8 cellular contexts compared by ENCODE assay signal in the genomic region with DNA sequence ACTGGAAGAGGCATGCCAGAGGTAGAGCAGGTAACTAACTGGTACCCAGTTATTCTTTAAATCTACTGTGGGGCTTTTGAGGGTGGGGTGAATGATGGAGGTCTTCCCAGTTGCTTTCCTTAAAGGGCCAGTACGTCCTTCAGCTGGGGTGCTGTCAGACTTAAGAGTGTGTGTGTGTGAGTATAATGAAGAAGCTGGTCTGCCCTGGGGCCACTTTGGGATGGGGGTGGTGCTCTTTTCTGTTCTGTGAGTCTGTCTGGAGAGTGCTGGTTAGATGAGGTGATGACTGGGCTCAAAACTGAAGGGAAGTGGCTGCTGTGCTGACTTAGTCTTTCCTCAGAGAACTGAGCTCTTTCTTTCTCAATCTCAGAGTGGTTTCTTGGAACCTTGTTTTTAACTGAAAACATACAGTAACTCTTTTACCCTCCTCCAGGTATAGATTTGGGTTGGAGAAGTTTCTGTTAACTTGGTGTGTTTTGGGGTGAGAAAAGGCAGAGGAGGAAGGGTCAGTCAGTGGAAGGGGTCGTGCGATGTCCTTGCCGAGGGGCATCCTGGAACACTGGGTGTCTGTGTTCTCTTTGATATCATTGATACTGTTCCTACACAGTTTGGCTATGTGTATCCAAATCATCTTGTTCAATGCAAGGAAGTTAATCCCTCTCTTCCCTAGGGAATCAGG. TPM values are rescaled to one million over a fixed set of nuclear protein-coding genes. Genes with fewer than 3 reads are reported as not detected.
A peak's percentile ranks its signal among the peaks of the same experiment; 100 is the strongest.
DNase-seq lines count a peak whose midpoint lies in the region; ATAC-seq, FAIRE-seq and TF ChIP-seq lines count a peak whose summit lies in the region.

No MANE protein-coding gene starts in this region.

- H2BK15ac ChIP-seq in H1 (ENCODE audit: low read length), result 0 out of 2 replicates have a peak overlapping the region, but pooled peaks have one; percentile 61

- H3K18ac ChIP-seq in H1 (ENCODE audit: extremely low read depth, low read length), result no peak overlapping the region; the same call in 1 of the 2 replicates

- H2AFZ ChIP-seq in KMS-11 (ENCODE audit: low read depth) (peak overlapping the region; percentile 31), H1 (ENCODE audit: low read length) (no peak overlapping the region)

- 0 out of 2 replicates have a peak overlapping the region, but pooled peaks have one; percentile 60 for H2BK12ac ChIP-seq in H1 (ENCODE audit: low read depth, low read length)

- peak overlapping the region; percentile 69 for H3K27ac ChIP-seq in CD8-positive, alpha-beta memory T cell (ENCODE audit: low read depth, low read length)
- H3K27ac ChIP-seq in KMS-11 (peak overlapping the region; percentile 75), H1 (ENCODE audit: low read depth, low read length) (no peak overlapping the region)

- no peak overlapping the region for H2BK120ac ChIP-seq in H1 (replicated peaks; ENCODE audit: low read depth, low read length)

- peak overlapping the region; percentile 54; the same call in 1 of the 2 replicates for H2AK5ac ChIP-seq in H1 (ENCODE audit: low read depth, low read length)

- peaks cover 43 to 70% (median 64%) of the 10 kb centered on the region in 3 donors for H3K4me1 Mint-ChIP-seq in CD8-positive, alpha-beta memory T cell
- peaks cover 47% of the 10 kb centered on the region for H3K4me1 Mint-ChIP-seq in activated CD4-positive, alpha-beta memory T cell treated with anti-CD3 and anti-CD28 coated beads, Interleukin-2, amount 10 ng/mL, durations not matched to agents 7 days and 5 days
- H3K4me1 Mint-ChIP-seq in stimulated activated naive B cell treated with anti-CD40 and anti-IgM and Interleukin-4, amounts not matched to agents 10 μg/mL and 1 μg/mL and 100 μg/mL, for 72 hours, result peaks cover 25 to 43% of the 10 kb centered on the region in 2 donors

- H3K79me1 ChIP-seq in H1 (ENCODE audit: low read depth, low read length), result peaks cover 7% of the 10 kb centered on the region

- no peak overlapping the region for H4K8ac ChIP-seq in H1 (ENCODE audit: extremely low read depth, insufficient read depth, low read length)

- H4K91ac ChIP-seq in H1 (replicated peaks; ENCODE audit: insufficient read length, low read length), result no peak overlapping the region

- H3K27ac Mint-ChIP-seq in CD8-positive, alpha-beta memory T cell, result peak overlapping the region; percentile 90 to 99 (median 94)
- peak overlapping the region; percentile 99 for H3K27ac Mint-ChIP-seq in activated CD4-positive, alpha-beta memory T cell treated with anti-CD3 and anti-CD28 coated beads, Interleukin-2, amount 10 ng/mL, durations not matched to agents 7 days and 5 days
- peak overlapping the region; percentile 73 for H3K27ac Mint-ChIP-seq in stimulated activated naive B cell treated with anti-CD40 and anti-IgM and Interleukin-4, amounts not matched to agents 10 μg/mL and 1 μg/mL and 100 μg/mL, for 72 hours

- peak overlapping the region; percentile 82 for H3K4me2 ChIP-seq in KMS-11
- peak overlapping the region; percentile 37 to 65; a peak in 3 of 4 replicates for H3K4me2 ChIP-seq in H1 (ENCODE audit: insufficient read depth in 1 of 2, low read depth in 2 of 2, low read length in 2 of 2)

- TF ChIP-seq CTCF in KMS-11 (conservative IDR thresholded peaks at IDR 0.05; ENCODE audit: low read depth, low read length) (no peak), H1 (IDR thresholded peaks at IDR 0.05; ENCODE audit: control extremely low read depth in 1 of 3, insufficient read depth in 1 of 3, low read depth in 1 of 3, low read length in 3 of 3) (no peak)

- FAIRE-seq in H1 (lab: Jason Lieb, UNC), result no peak

- no peak overlapping the region for H2BK20ac ChIP-seq in H1 (ENCODE audit: low read length)

- H3K4me3 ChIP-seq in CD8-positive, alpha-beta memory T cell (ENCODE audit: low read length), result peak overlapping the region; percentile 69
- H3K4me3 ChIP-seq in KMS-11 (IDR thresholded peaks at IDR 0.05; ENCODE audit: insufficient read depth, low read depth, low read length) (no peak overlapping the region), H1 (ENCODE audit: extremely low read depth in 1 of 4, insufficient read depth in 2 of 4, low read depth in 3 of 4, low read length in 4 of 4) (peak overlapping the region in 1 of 4 experiments; percentile 19; a peak in 2 of 8 replicates)

- ATAC-seq in stimulated activated naive B cell treated with anti-CD40 and anti-IgM and Interleukin-4, amounts not matched to agents 10 μg/mL and 1 μg/mL and 100 μg/mL, for 72 hours (replicated peaks), result peak; percentile 89 to 91
- no peak for ATAC-seq in GM19035 (IDR thresholded peaks at IDR 0.05; ENCODE audit: unreplicated experiment)

- H4K5ac ChIP-seq in H1 (ENCODE audit: insufficient read length, low read depth, low read length), result no peak overlapping the region

- peak overlapping the region; percentile 90 to 96 (median 93) for H3K4me3 Mint-ChIP-seq in CD8-positive, alpha-beta memory T cell
- H3K4me3 Mint-ChIP-seq in activated CD4-positive, alpha-beta memory T cell treated with anti-CD3 and anti-CD28 coated beads, Interleukin-2, amount 10 ng/mL, durations not matched to agents 7 days and 5 days, result peak overlapping the region; percentile 86
- H3K4me3 Mint-ChIP-seq in stimulated activated naive B cell treated with anti-CD40 and anti-IgM and Interleukin-4, amounts not matched to agents 10 μg/mL and 1 μg/mL and 100 μg/mL, for 72 hours, result peak overlapping the region; percentile 84

- TF ChIP-seq EP300 in H1 (IDR thresholded peaks at IDR 0.05; ENCODE audit: borderline replicate concordance in 1 of 2, low read depth in 2 of 2, low read length in 2 of 2), result no peak

- H3K9me3 Mint-ChIP-seq in CD8-positive, alpha-beta memory T cell, result no peaks in the 10 kb centered on the region
- H3K9me3 Mint-ChIP-seq in activated CD4-positive, alpha-beta memory T cell treated with anti-CD3 and anti-CD28 coated beads, Interleukin-2, amount 10 ng/mL, durations not matched to agents 7 days and 5 days, result no peaks in the 10 kb centered on the region
- H3K9me3 Mint-ChIP-seq in stimulated activated naive B cell treated with anti-CD40 and anti-IgM and Interleukin-4, amounts not matched to agents 10 μg/mL and 1 μg/mL and 100 μg/mL, for 72 hours, result no peaks in the 10 kb centered on the region

- H3K14ac ChIP-seq in H1 (ENCODE audit: insufficient read length), result no peak overlapping the region

- no peaks in the 10 kb centered on the region for H3K27me3 Mint-ChIP-seq in CD8-positive, alpha-beta memory T cell
- H3K27me3 Mint-ChIP-seq in activated CD4-positive, alpha-beta memory T cell treated with anti-CD3 and anti-CD28 coated beads, Interleukin-2, amount 10 ng/mL, durations not matched to agents 7 days and 5 days, result no peaks in the 10 kb centered on the region
- H3K27me3 Mint-ChIP-seq in stimulated activated naive B cell treated with anti-CD40 and anti-IgM and Interleukin-4, amounts not matched to agents 10 μg/mL and 1 μg/mL and 100 μg/mL, for 72 hours, result no peaks in the 10 kb centered on the region

- H3K79me2 ChIP-seq in KMS-11 (ENCODE audit: insufficient read depth, low read depth), result peaks cover 8% of the 10 kb centered on the region; the same call in 1 of the 2 replicates
- peaks cover 11 to 86% of the 10 kb centered on the region in 2 experiments for H3K79me2 ChIP-seq in H1 (ENCODE audit: control insufficient read depth in 1 of 2, insufficient read depth in 2 of 2, low read length in 2 of 2)

- H3K9me3 ChIP-seq in CD8-positive, alpha-beta memory T cell (ENCODE audit: low read length), result no peaks in the 10 kb centered on the region
- no peaks in the 10 kb centered on the region for H3K9me3 ChIP-seq in H1 (ENCODE audit: insufficient read depth in 2 of 2, low read depth in 1 of 2, low read length in 1 of 2)

- POLR2A ChIA-PET in CD8-positive, alpha-beta memory T cell (lab: Charles Lee), result interaction anchor here (0.6 to 2.5 kb wide), 4 partner anchors 10 to 42 kb away, joined by 3 to 27 read pairs (median 9); no protein-coding TSS in a partner anchor
- POLR2A ChIA-PET in activated CD4-positive, alpha-beta memory T cell treated with anti-CD3 and anti-CD28 coated beads, Interleukin-2, amount 10 ng/mL, durations not matched to agents 7 days and 5 days (lab: Charles Lee), result interaction anchor here (0.8 to 7.0 kb wide), 27 partner anchors 8 to 1486 kb away, joined by 3 to 238 read pairs (median 4); a partner anchor contains a TSS
- POLR2A ChIA-PET in H1 (lab: Charles Lee; ENCODE audit: partially characterized antibody), result interaction anchor here (0.6 to 4.9 kb wide), 11 partner anchors 9 to 105 kb away, joined by 3 to 22 read pairs (median 3); no protein-coding TSS in a partner anchor

- TF ChIP-seq RAD21 in H1 (IDR thresholded peaks at IDR 0.05 in 1 of 2, conservative IDR thresholded peaks at IDR 0.05 in 1 of 2; ENCODE audit: low read depth in 2 of 2, low read length in 2 of 2), result no peak

- no peaks in the 10 kb centered on the region for H3K36me3 ChIP-seq in CD8-positive, alpha-beta memory T cell (ENCODE audit: insufficient read depth, low read length)
- H3K36me3 ChIP-seq in KMS-11 (ENCODE audit: insufficient read depth) (no peaks in the 10 kb centered on the region), H1 (ENCODE audit: control insufficient read depth in 2 of 4, insufficient read depth in 4 of 4, low read length in 3 of 4) (no peaks in the 10 kb centered on the region)

- H2BK5ac ChIP-seq in H1 (ENCODE audit: low read depth, low read length), result peak overlapping the region; percentile 47; the same call in 1 of the 2 replicates

- TF ChIP-seq POLR2A in H1 (IDR thresholded peaks at IDR 0.05; ENCODE audit: control extremely low read depth in 1 of 2, low read depth in 2 of 2, low read length in 2 of 2), result no peak

- peaks cover 4 to 21% (median 7%) of the 10 kb centered on the region in 3 donors for H3K36me3 Mint-ChIP-seq in CD8-positive, alpha-beta memory T cell
- H3K36me3 Mint-ChIP-seq in activated CD4-positive, alpha-beta memory T cell treated with anti-CD3 and anti-CD28 coated beads, Interleukin-2, amount 10 ng/mL, durations not matched to agents 7 days and 5 days (ENCODE audit: low read depth), result peaks cover 26% of the 10 kb centered on the region
- peaks cover 3 to 7% of the 10 kb centered on the region in 2 donors for H3K36me3 Mint-ChIP-seq in stimulated activated naive B cell treated with anti-CD40 and anti-IgM and Interleukin-4, amounts not matched to agents 10 μg/mL and 1 μg/mL and 100 μg/mL, for 72 hours

- no peaks in the 10 kb centered on the region for H3K23me2 ChIP-seq in H1 (ENCODE audit: low read depth, low read length)

- H3K4ac ChIP-seq in H1 (replicated peaks; ENCODE audit: insufficient read length, low read depth, low read length), result no peak overlapping the region

- H3K4me1 ChIP-seq in CD8-positive, alpha-beta memory T cell (ENCODE audit: insufficient read depth, low read length), result peaks cover 30% of the 10 kb centered on the region
- peaks cover 33% of the 10 kb centered on the region for H3K4me1 ChIP-seq in KMS-11 (ENCODE audit: low read depth, poor library complexity, severe bottlenecking)
- H3K4me1 ChIP-seq in H1 (replicated peaks in 1 of 4; ENCODE audit: control insufficient read depth in 3 of 4, insufficient read depth in 4 of 4, low read length in 3 of 4), result peaks cover 8 to 15% (median 10%) of the 10 kb centered on the region in 4 experiments; a peak in 6 of 7 replicates

- no peaks in the 10 kb centered on the region for H3K27me3 ChIP-seq in CD8-positive, alpha-beta memory T cell (ENCODE audit: insufficient read depth, low read length, poor library complexity, severe bottlenecking)
- H3K27me3 ChIP-seq in KMS-11 (ENCODE audit: insufficient read depth, low read depth) (no peaks in the 10 kb centered on the region), H1 (replicated peaks in 1 of 4; ENCODE audit: control insufficient read depth in 3 of 4, extremely low read depth in 1 of 4, insufficient read depth in 3 of 4, low read length in 3 of 4) (no peaks in the 10 kb centered on the region)

- CTCF ChIA-PET in CD8-positive, alpha-beta memory T cell (lab: Charles Lee), result interaction anchor here (0.7 to 7.4 kb wide), 7 partner anchors 10 to 53 kb away, joined by 3 to 76 read pairs (median 9); no protein-coding TSS in a partner anchor
- CTCF ChIA-PET in activated CD4-positive, alpha-beta memory T cell treated with anti-CD3 and anti-CD28 coated beads, Interleukin-2, amount 10 ng/mL, durations not matched to agents 7 days and 5 days (lab: Charles Lee), result interaction anchor here (0.6 to 8.4 kb wide), 13 partner anchors 10 to 467 kb away, joined by 3 to 150 read pairs (median 6); a partner anchor contains a TSS
- CTCF ChIA-PET in H1 (lab: Charles Lee; ENCODE audit: partially characterized antibody), result interaction anchor here (0.7 to 7.2 kb wide), 19 partner anchors 8 to 106 kb away, joined by 3 to 78 read pairs (median 4); no protein-coding TSS in a partner anchor

- no peak overlapping the region for H3K23ac ChIP-seq in H1 (ENCODE audit: insufficient read length)

- H3K9ac ChIP-seq in KMS-11 (peak overlapping the region; percentile 29; the same call in 1 of the 2 replicates), H1 (replicated peaks in 1 of 4; ENCODE audit: extremely low read depth in 1 of 4, low read depth in 3 of 4, low read length in 3 of 4) (no peak overlapping the region; a peak in 1 of 7 replicates)

- no peak overlapping the region for H3K56ac ChIP-seq in H1 (replicated peaks; ENCODE audit: insufficient read length, low read depth, low read length)

- H4K20me1 ChIP-seq in KMS-11 (ENCODE audit: insufficient read depth) (no peaks in the 10 kb centered on the region), H1 (replicated peaks in 1 of 2; ENCODE audit: control insufficient read depth in 1 of 2, insufficient read depth in 2 of 2, low read length in 2 of 2) (peaks cover 3 to 7% of the 10 kb centered on the region in 2 experiments)

- WGBS in H1 (ENCODE audit: extremely low coverage in 1 of 2, insufficient coverage in 1 of 2, insufficient read length in 1 of 2, insufficient replicate concordance in 2 of 2, low coverage in 1 of 2, low lambda C conversion rate in 2 of 2, missing lambda C conversion rate in 1 of 2), 2 experiments, result 75% methylated on average over 4 of the region's 4 CpGs; no CpG with 5 or more reads in 1 of the 2 experiments

- DNase-seq in CD8-positive, alpha-beta memory T cell, result peak in 2 of 5 donors; percentile 39 to 64
- peak; percentile 81 for DNase-seq in activated CD4-positive, alpha-beta memory T cell treated with anti-CD3 and anti-CD28 coated beads, Interleukin-2, amount 10 ng/mL, durations not matched to agents 7 days and 5 days
- no peak for DNase-seq in H1 (ENCODE audit: low read depth in 1 of 2, low spot score in 2 of 2)
- peak; percentile 36 for DNase-seq in mucosa of gallbladder (ENCODE audit: low spot score)
- DNase-seq in stimulated activated naive B cell treated with anti-CD40 and anti-IgM and Interleukin-4, amounts not matched to agents 10 μg/mL and 1 μg/mL and 100 μg/mL, for 72 hours, result peak; percentile 32
- no peak for DNase-seq in DMS 273 (lab: John Stamatoyannopoulos, UW; ENCODE audit: unreplicated experiment)

RNA-seq across cellular contexts. Expression of a gene that starts 0.7 kb away (rescaled TPM):
- total RNA-seq in CD8-positive, alpha-beta memory T cell, result 100 to 1,000 TPM; 151 to 154 TPM
- polyA plus RNA-seq in CD8-positive, alpha-beta memory T cell, result 87.6 TPM
- 100 to 1,000 TPM; 345 to 381 TPM for total RNA-seq in activated CD4-positive, alpha-beta memory T cell treated with anti-CD3 and anti-CD28 coated beads, Interleukin-2, amount 10 ng/mL, durations not matched to agents 7 days and 5 days
- total RNA-seq in H1 (2021; fragmentation: NEBNext Ultra II Directional; extraction: Animal tissue kit (Norgen Biotek cat#: 25700)), result 261 and 285 TPM in 2 replicates
- 57.6 and 59.8 TPM in 2 replicates for polyA plus RNA-seq in H1 (2011; rRNA removed)
- 58.6 TPM for polyA plus RNA-seq in H1 (2011; cell fraction: cytosol; rRNA removed)
- 249 TPM for polyA plus RNA-seq in H1 (2011; cell fraction: nucleus; rRNA removed)
- polyA plus RNA-seq in H1 (2012, experiment 1 of 2), result 118 to 148 TPM (median 133 TPM) in 4 replicates
- polyA plus RNA-seq in H1 (2012, experiment 2 of 2), result 7.3 TPM
- 141 TPM for polyA plus RNA-seq in H1 (2013, experiment 1 of 2)
- polyA plus RNA-seq in H1 (2013, experiment 2 of 2), result 133 TPM
- 265 and 314 TPM in 2 replicates for polyA minus RNA-seq in H1 (2011; rRNA and poly(A)+ RNA removed)
- 150 TPM for polyA minus RNA-seq in H1 (2011; cell fraction: cytosol; rRNA and poly(A)+ RNA removed)
- 618 TPM for polyA minus RNA-seq in H1 (2011; cell fraction: nucleus; rRNA and poly(A)+ RNA removed)
- total RNA-seq in mucosa of gallbladder, result 404 TPM

Comparison
In these comparisons a context has a peak if more than half of its experiments do, and no peak if none do; other contexts are left out.
1. DNase-seq: peak in activated CD4-positive, alpha-beta memory T cell treated with anti-CD3 and anti-CD28 coated beads, Interleukin-2, amount 10 ng/mL, durations not matched to agents 7 days and 5 days (single experiment), mucosa of gallbladder (single experiment) and stimulated activated naive B cell treated with anti-CD40 and anti-IgM and Interleukin-4, amounts not matched to agents 10 μg/mL and 1 μg/mL and 100 μg/mL, for 72 hours (single experiment); none in H1 (0 of 2) and DMS 273 (single experiment).
2. Peak in every context shown above with its lines, with median percentiles within 50 percentile points of each other: H3K27ac Mint-ChIP-seq and H3K4me3 Mint-ChIP-seq.